9 cellular contexts compared by ENCODE assay signal in the genomic region with DNA sequence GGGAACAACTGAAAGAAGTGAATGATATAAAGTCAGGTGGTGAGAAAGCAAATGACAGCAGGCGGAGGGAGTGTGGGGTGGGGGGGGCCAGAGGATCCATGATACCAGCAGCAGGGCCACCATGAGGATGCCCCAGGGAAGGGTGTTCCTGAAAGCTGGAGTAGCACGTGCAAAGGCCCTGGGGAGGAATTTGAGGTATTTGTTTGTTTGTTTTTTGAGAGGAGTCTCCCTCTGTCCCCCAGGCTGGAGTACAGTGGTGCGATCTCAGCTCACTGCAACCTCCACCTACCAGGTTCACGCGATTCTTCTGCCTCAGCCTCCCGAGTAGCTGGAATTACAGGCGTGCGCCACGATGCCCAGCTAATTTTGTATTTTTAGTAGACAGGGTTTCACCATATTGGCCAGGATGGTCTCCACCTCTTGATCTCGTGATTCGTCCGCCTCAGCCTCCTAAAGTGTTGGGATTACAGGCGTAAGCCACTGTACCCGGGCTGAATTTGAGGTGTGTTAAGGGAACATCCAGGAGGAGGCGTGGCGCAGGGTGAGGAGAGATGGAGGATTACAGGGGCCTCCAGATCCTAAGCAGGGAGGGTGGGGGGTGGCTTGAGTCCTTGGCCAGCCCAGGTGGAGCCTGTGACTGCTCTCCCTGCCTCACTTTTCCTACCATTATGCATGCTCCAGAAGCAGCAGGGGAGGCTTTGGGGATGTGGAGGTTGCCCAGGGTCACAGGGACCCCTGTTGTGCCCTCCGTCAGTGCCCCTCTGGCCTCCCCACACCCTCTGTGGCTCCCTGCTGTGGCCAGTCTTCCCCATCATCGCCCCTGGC. TPM values are rescaled to one million over a fixed set of nuclear protein-coding genes. Genes with fewer than 3 reads are reported as not detected.
DNase-seq lines count a peak whose midpoint lies in the region; ATAC-seq and TF ChIP-seq lines count a peak whose summit lies in the region.
"Had no signal": no experiment of that assay in that cellular context is flagged by ENCODE, and none has a peak within 500 bp of the region (broad histone marks: within the 10 kb centered on the region; RNA-seq: fewer than 3 reads in every experiment).

No MANE protein-coding gene starts in this region.

- H3K27me3 ChIP-seq in body of pancreas: no peaks in the 10 kb centered on the region
- no peaks in the 10 kb centered on the region for H3K27me3 ChIP-seq in upper lobe of right lung

- no peaks in the 10 kb centered on the region for H3K9me3 Mint-ChIP-seq in activated naive CD4-positive, alpha-beta T cell treated with anti-CD3 and anti-CD28 coated beads, Interleukin-2, amount 10 ng/mL, durations not matched to agents 7 days and 5 days
- H3K9me3 Mint-ChIP-seq in mesothelial cell of epicardium: no peaks in the 10 kb centered on the region

- H3K27ac ChIP-seq in body of pancreas (peak overlapping the region; percentile 1 to 93 (median 88)), upper lobe of right lung (peak overlapping the region; percentile 99)

- no peak for DNase-seq in activated naive CD4-positive, alpha-beta T cell treated with anti-CD3 and anti-CD28 coated beads, Interleukin-2, amount 10 ng/mL, durations not matched to agents 7 days and 5 days
- no peak for DNase-seq in activated naive CD4-positive, alpha-beta T cell treated with Interleukin-2 at 50 U/mL for 16 hours
- no peak for DNase-seq in body of pancreas
- no peak for DNase-seq in mesothelial cell of epicardium (ENCODE audit: low spot score in 2 of 2, unreplicated experiment in 2 of 2)
- no peak for DNase-seq in upper lobe of right lung
- DNase-seq in NK-92 (lab: John Stamatoyannopoulos, UW; ENCODE audit: unreplicated experiment): no peak
- DNase-seq in DMS 273 (lab: John Stamatoyannopoulos, UW; ENCODE audit: unreplicated experiment): no peak
- DNase-seq in stimulated activated naive CD4-positive, alpha-beta T cell (lab: John Stamatoyannopoulos, UW): no peak

- ATAC-seq in body of pancreas: no peak
- no peak for ATAC-seq in upper lobe of right lung

- H3K4me1 ChIP-seq in body of pancreas (peaks cover 35% of the 10 kb centered on the region), upper lobe of right lung (peaks cover 14% of the 10 kb centered on the region)

- no peaks in the 10 kb centered on the region for H3K9me3 ChIP-seq in body of pancreas
- H3K9me3 ChIP-seq in upper lobe of right lung: no peaks in the 10 kb centered on the region

- TF ChIP-seq CTCF in body of pancreas (IDR thresholded peaks at IDR 0.05) (no peak), mesothelial cell of epicardium (IDR thresholded peaks at IDR 0.05; ENCODE audit: unreplicated experiment) (no peak), upper lobe of right lung (IDR thresholded peaks at IDR 0.05) (no peak)

- H3K36me3 ChIP-seq in body of pancreas (replicated peaks in 1 of 2; ENCODE audit: insufficient read depth in 1 of 2, low read depth in 2 of 2) (no peaks in the 10 kb centered on the region), upper lobe of right lung (no peaks in the 10 kb centered on the region)

- intact Hi-C loops in body of pancreas (cut with DNase I) (no loop called here), upper lobe of right lung (cut with DNase I) (no loop called here)

- WGBS in body of pancreas, 2 donors: 72 to 74% methylated on average over 18 of the region's 18 CpGs

- peak overlapping the region; percentile 96 for H3K27ac Mint-ChIP-seq in activated naive CD4-positive, alpha-beta T cell treated with anti-CD3 and anti-CD28 coated beads, Interleukin-2, amount 10 ng/mL, durations not matched to agents 7 days and 5 days
- peak overlapping the region; percentile 100 for H3K27ac Mint-ChIP-seq in mesothelial cell of epicardium

- no peaks in the 10 kb centered on the region for H3K27me3 Mint-ChIP-seq in activated naive CD4-positive, alpha-beta T cell treated with anti-CD3 and anti-CD28 coated beads, Interleukin-2, amount 10 ng/mL, durations not matched to agents 7 days and 5 days
- no peaks in the 10 kb centered on the region for H3K27me3 Mint-ChIP-seq in mesothelial cell of epicardium (ENCODE audit: low read depth)

- no peak for TF ChIP-seq POLR2A in body of pancreas (IDR thresholded peaks at IDR 0.05)

- H3K4me3 ChIP-seq in body of pancreas (no peak overlapping the region), upper lobe of right lung (peak overlapping the region; percentile 77)

- CTCF ChIA-PET in activated naive CD4-positive, alpha-beta T cell treated with anti-CD3 and anti-CD28 coated beads, Interleukin-2, amount 10 ng/mL, durations not matched to agents 7 days and 5 days (lab: Charles Lee): interaction anchor here (0.7 to 6.6 kb wide), 4 partner anchors 8 to 227 kb away, joined by 3 to 73 read pairs (median 14); partner anchors contain the start of gene JUND

- H3K36me3 Mint-ChIP-seq in activated naive CD4-positive, alpha-beta T cell treated with anti-CD3 and anti-CD28 coated beads, Interleukin-2, amount 10 ng/mL, durations not matched to agents 7 days and 5 days: peaks cover 8% of the 10 kb centered on the region
- no peaks in the 10 kb centered on the region for H3K36me3 Mint-ChIP-seq in mesothelial cell of epicardium

- peak overlapping the region; percentile 89 for H3K4me3 Mint-ChIP-seq in activated naive CD4-positive, alpha-beta T cell treated with anti-CD3 and anti-CD28 coated beads, Interleukin-2, amount 10 ng/mL, durations not matched to agents 7 days and 5 days
- H3K4me3 Mint-ChIP-seq in mesothelial cell of epicardium: peak overlapping the region; percentile 78

- peaks cover 75% of the 10 kb centered on the region for H3K4me1 Mint-ChIP-seq in activated naive CD4-positive, alpha-beta T cell treated with anti-CD3 and anti-CD28 coated beads, Interleukin-2, amount 10 ng/mL, durations not matched to agents 7 days and 5 days
- peaks cover 37% of the 10 kb centered on the region for H3K4me1 Mint-ChIP-seq in mesothelial cell of epicardium

RNA-seq across cellular contexts. Expression of gene JUND, which starts 12.4 kb away (rescaled TPM):
- 100 to 1,000 TPM; 250 to 607 TPM for total RNA-seq in body of pancreas
- 274 to 284 TPM (median 276 TPM) in 3 replicates for total RNA-seq in mesothelial cell of epicardium
- total RNA-seq in upper lobe of right lung: 204 TPM

RNA-seq across cellular contexts. Expression of gene IQCN, which starts 19.6 kb away (rescaled TPM):
- total RNA-seq in body of pancreas (1 to 10 TPM; 5.6 to 7.0 TPM), mesothelial cell of epicardium (14.8 to 17.1 TPM (median 16.8 TPM) in 3 replicates), upper lobe of right lung (4.9 TPM)
- total RNA-seq: bronchial epithelial cell had no signal

RNA-seq across cellular contexts. Expression of gene LSM4, which starts 29.0 kb away (rescaled TPM):
- total RNA-seq in body of pancreas (10 to 100 TPM; 45.7 to 94.6 TPM), mesothelial cell of epicardium (112 to 119 TPM (median 114 TPM) in 3 replicates), upper lobe of right lung (76.9 TPM)

RNA-seq across cellular contexts. Expression of gene PGPEP1, which starts 46.5 kb away (rescaled TPM):
- total RNA-seq in body of pancreas: 10 to 100 TPM; 22.1 to 37.6 TPM
- 22.6 to 24.3 TPM (median 23.2 TPM) in 3 replicates for total RNA-seq in mesothelial cell of epicardium
- 40.8 TPM for total RNA-seq in upper lobe of right lung
